Comparison of ENCODE assay signal across 26 cellular contexts in genomic region chr15:76875911-76876310, GRCh38. TPM values are rescaled to one million over a fixed set of nuclear protein-coding genes. Genes with fewer than 3 reads are reported as not detected.
A peak's percentile ranks its signal among the peaks of the same experiment; 100 is the strongest.
DNase-seq lines count a peak whose midpoint lies in the region; ATAC-seq, FAIRE-seq and TF ChIP-seq lines count a peak whose summit lies in the region.
"Had no signal": no experiment of that assay in that cellular context is flagged by ENCODE, and none has a peak within 500 bp of the region (broad histone marks: within the 10 kb centered on the region; RNA-seq: fewer than 3 reads in every experiment).

No MANE protein-coding gene starts in this region.

- peaks cover 15% of the 10 kb centered on the region for H3K36me3 ChIP-seq in left ventricle myocardium inferior
- no peaks in the 10 kb centered on the region for H3K36me3 ChIP-seq in kidney (ENCODE audit: control insufficient read depth in 1 of 2, insufficient read depth in 2 of 2, low read length in 2 of 2)
- peaks cover 0 to 39% (median 11%) of the 10 kb centered on the region in 6 donors for H3K36me3 ChIP-seq in spleen
- H3K36me3 ChIP-seq: BE2C had no signal

- no peak for TF ChIP-seq POLR2A in spleen (IDR thresholded peaks at IDR 0.05)

- no peak overlapping the region for H3K9ac ChIP-seq in kidney (ENCODE audit: low read length in 2 of 2)
- H3K9ac ChIP-seq: BLaER1 had no signal

- intact Hi-C loops in Right ventricle myocardium inferior (cut with DNase I): no loop called here
- intact Hi-C loops in left ventricle myocardium inferior (cut with micrococcal nuclease): no loop called here
- intact Hi-C loops in right cardiac atrium (cut with DNase I): no loop called here
- intact Hi-C loops in Right ventricle myocardium superior (cut with DNase I): no loop called here
- intact Hi-C loops in kidney (cut with DNase I): no loop called here
- intact Hi-C loops in spleen (cut with DNase I; ENCODE audit: low total_unique reads): no loop called here

- H3K4me1 ChIP-seq in left ventricle myocardium inferior (no peaks in the 10 kb centered on the region), right cardiac atrium (ENCODE audit: control insufficient read depth, insufficient read depth, low read length) (no peaks in the 10 kb centered on the region), kidney (ENCODE audit: control insufficient read depth in 1 of 2, insufficient read depth in 1 of 2, low read depth in 1 of 2, low read length in 2 of 2) (no peaks in the 10 kb centered on the region), spleen (peaks cover 0 to 7% (median 0%) of the 10 kb centered on the region in 6 donors)
- H3K4me1 ChIP-seq: A549, BE2C had no signal

- no peak overlapping the region for H3K4me3 ChIP-seq in left ventricle myocardium inferior
- H3K4me3 ChIP-seq in right cardiac atrium (ENCODE audit: low read length): no peak overlapping the region
- H3K4me3 ChIP-seq in kidney (ENCODE audit: low read length in 2 of 2): no peak overlapping the region
- H3K4me3 ChIP-seq in spleen: no peak overlapping the region
- H3K4me3 ChIP-seq: A549, BLaER1 had no signal

- ATAC-seq in Right ventricle myocardium inferior (no peak), right cardiac atrium (no peak), Right ventricle myocardium superior (ENCODE audit: poor library complexity) (no peak)
- ATAC-seq: A549 had no signal

- H3K27ac ChIP-seq in left ventricle myocardium inferior (replicated peaks) (no peak overlapping the region), right cardiac atrium (ENCODE audit: low read length) (no peak overlapping the region), kidney (ENCODE audit: low read depth in 2 of 2, low read length in 2 of 2) (no peak overlapping the region), spleen (no peak overlapping the region)
- H3K27ac ChIP-seq: 22Rv1, A549, BLaER1 had no signal

- no peak for TF ChIP-seq CTCF in left ventricle myocardium inferior (IDR thresholded peaks at IDR 0.05; ENCODE audit: borderline replicate concordance)
- no peak for TF ChIP-seq CTCF in kidney (IDR thresholded peaks at IDR 0.05; ENCODE audit: borderline replicate concordance, extremely low read depth, insufficient read depth)
- no peak for TF ChIP-seq CTCF in spleen (IDR thresholded peaks at IDR 0.05 in 8 of 11, conservative IDR thresholded peaks at IDR 0.05 in 3 of 11)

- FAIRE-seq in kidney (lab: Jason Lieb, UNC): no peak
- FAIRE-seq: A549, GM12891, GM19239 had no signal

- no peaks in the 10 kb centered on the region for H3K9me3 ChIP-seq in left ventricle myocardium inferior (replicated peaks)
- no peaks in the 10 kb centered on the region for H3K9me3 ChIP-seq in right cardiac atrium (ENCODE audit: control insufficient read depth, low read length)
- no peaks in the 10 kb centered on the region for H3K9me3 ChIP-seq in kidney (ENCODE audit: control insufficient read depth in 1 of 2, low read length in 2 of 2)
- no peaks in the 10 kb centered on the region for H3K9me3 ChIP-seq in spleen
- H3K9me3 ChIP-seq: A549, BE2C had no signal

- DNase-seq in Right ventricle myocardium inferior (ENCODE audit: missing footprints) (peak; percentile 55), left ventricle myocardium inferior (no peak), right cardiac atrium (peak in 2 of 3 donors; percentile 35 to 53), Right ventricle myocardium superior (no peak), kidney (peak; percentile 62), spleen (peak; percentile 48), AG08395 (ENCODE audit: low spot score) (no peak)
- no peak for DNase-seq in activated CD8-positive, alpha-beta memory T cell treated with anti-CD3 and anti-CD28 coated beads for 24 hours
- DNase-seq: BE2C; C1 segment of cervical spinal cord; CD4-positive, alpha-beta memory T cell; CD4-positive, CD25-positive, alpha-beta regulatory T cell; CD8-positive, alpha-beta memory T cell; COR-L47; DMS 273 treated with DMSO at 0.1 percent for 48 hours; DMS153; DMS53; DMS79; DND-41; EL; GF-D8 had no signal

- H3K27me3 ChIP-seq in left ventricle myocardium inferior (ENCODE audit: low read depth): no peaks in the 10 kb centered on the region
- no peaks in the 10 kb centered on the region for H3K27me3 ChIP-seq in right cardiac atrium (ENCODE audit: control insufficient read depth, insufficient read depth)
- H3K27me3 ChIP-seq in spleen (replicated peaks in 1 of 7): no peaks in the 10 kb centered on the region
- H3K27me3 ChIP-seq: BE2C, BLaER1 had no signal

- WGBS in right cardiac atrium: 98% methylated on average over 26 of the region's 26 CpGs
- 94 to 98% (median 96%) methylated on average over 8 to 26 of the region's 26 CpGs for WGBS in spleen, 5 donors

RNA-seq across cellular contexts. Expression of gene SCAPER, which starts 29.2 kb away (rescaled TPM):
- total RNA-seq in Right ventricle myocardium inferior (47.6 TPM), left ventricle myocardium inferior (42.6 TPM), right cardiac atrium (10 to 100 TPM; 35.9 to 43.5 (median 37.7) TPM), Right ventricle myocardium superior (47.8 TPM), kidney (39.4 TPM), spleen (10 to 100 TPM; 24.5 to 53.3 (median 43.7) TPM)
- polyA plus RNA-seq in right cardiac atrium (16.3 TPM), kidney (ENCODE audit: insufficient read depth, low read depth, low replicate concordance) (11.6 TPM), spleen (1 to 10 TPM; 3.9 to 5.0 (median 4.7) TPM)

RNA-seq across cellular contexts. Expression of gene RCN2, which starts 55.6 kb away (rescaled TPM):
- 22.2 TPM for total RNA-seq in Right ventricle myocardium inferior
- 29.8 TPM for total RNA-seq in left ventricle myocardium inferior
- total RNA-seq in right cardiac atrium: 10 to 100 TPM; 25.1 to 36.0 (median 29.5) TPM
- polyA plus RNA-seq in right cardiac atrium: 31.7 TPM
- total RNA-seq in Right ventricle myocardium superior: 18.9 TPM
- total RNA-seq in kidney: 40.0 TPM
- polyA plus RNA-seq in kidney (ENCODE audit: insufficient read depth, low read depth, low replicate concordance): 44.5 TPM
- 10 to 100 TPM; 24.6 to 38.3 (median 27.9) TPM for total RNA-seq in spleen
- polyA plus RNA-seq in spleen: 10 to 100 TPM; 31.3 to 36.1 (median 31.9) TPM

Comparison
In these comparisons a context has a peak if more than half of its experiments do, and no peak if none do; other contexts are left out.
1. DNase-seq: peak in Right ventricle myocardium inferior (single experiment), right cardiac atrium (2 of 3), kidney (single experiment) and spleen (single experiment); none in left ventricle myocardium inferior (single experiment), Right ventricle myocardium superior (single experiment), activated CD8-positive, alpha-beta memory T cell treated with anti-CD3 and anti-CD28 coated beads for 24 hours (single experiment) and AG08395 (single experiment).